In the genomic region with DNA sequence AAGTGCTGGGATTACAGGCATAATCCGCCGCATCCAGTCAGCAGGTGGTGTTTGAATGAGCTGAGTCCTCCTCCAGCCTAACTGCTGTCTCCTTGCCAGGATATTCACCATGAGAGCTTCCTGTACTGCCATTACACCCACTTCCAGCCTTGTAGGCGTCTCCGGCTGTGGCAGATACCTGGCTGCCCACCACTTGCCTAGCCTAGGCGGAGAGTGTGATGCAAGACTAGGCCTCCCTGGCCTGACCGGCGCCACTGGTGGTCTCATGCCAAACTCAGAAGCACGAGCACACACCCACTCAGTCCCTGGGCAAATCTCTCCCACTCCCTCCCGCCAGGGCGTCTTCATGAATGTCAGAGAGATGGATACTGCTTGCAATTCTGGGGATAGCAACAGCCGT, we compare ENCODE assay signal across 24 cellular contexts. TPM values are rescaled to one million over a fixed set of nuclear protein-coding genes. Genes with fewer than 3 reads are reported as not detected.
A peak's percentile ranks its signal among the peaks of the same experiment; 100 is the strongest.
DNase-seq lines count a peak whose midpoint lies in the region; ATAC-seq and TF ChIP-seq lines count a peak whose summit lies in the region.
"Had no signal": no experiment of that assay in that cellular context is flagged by ENCODE, and none has a peak within 500 bp of the region (broad histone marks: within the 10 kb centered on the region; RNA-seq: fewer than 3 reads in every experiment).

No MANE protein-coding gene starts in this region.

- H3T11ph ChIP-seq in H9 (ENCODE audit: low read length): no peak overlapping the region

- H3K9ac ChIP-seq in H9 (ENCODE audit: extremely low read depth, insufficient read length, low read length): no peak overlapping the region
- H3K9ac ChIP-seq: BLaER1 had no signal

- H3K14ac ChIP-seq in H9 (ENCODE audit: insufficient read depth, low read length): peak overlapping the region; percentile 57; the same call in 1 of the 2 replicates

- no peak overlapping the region for H3K23ac ChIP-seq in H9 (ENCODE audit: insufficient read length, low read depth, low read length)

- no peak overlapping the region for H3K4me2 ChIP-seq in H9 (ENCODE audit: insufficient read depth, insufficient read length, low read length)
- H3K4me2 ChIP-seq: BLaER1 had no signal

- H4K8ac ChIP-seq in H9 (replicated peaks; ENCODE audit: insufficient read length, low read depth, low read length): no peak overlapping the region

- no peak overlapping the region for H3K4me3 Mint-ChIP-seq in H9
- H3K4me3 Mint-ChIP-seq: stimulated activated effector memory CD8-positive, alpha-beta T cell treated with anti-CD3 and anti-CD28 coated beads, Interleukin-12 subunit alpha, Interleukin-12 subunit beta, amount 100 ng/mL, for 72 hours; T-helper 17 cell had no signal

- no peak overlapping the region for H2BK120ac ChIP-seq in H9 (ENCODE audit: low read depth, low read length, poor library complexity, severe bottlenecking)

- H3K4ac ChIP-seq in H9 (ENCODE audit: low read depth, low read length): no peak overlapping the region

- no peaks in the 10 kb centered on the region for H3K9me3 ChIP-seq in H9 (ENCODE audit: control insufficient read depth, low read depth, low read length)
- H3K9me3 ChIP-seq: BLaER1, colonic mucosa, transverse colon had no signal

- no peaks in the 10 kb centered on the region for H3K79me1 ChIP-seq in H9 (ENCODE audit: insufficient read depth, low read depth, low read length, poor library complexity, severe bottlenecking)

- no peak overlapping the region for H2BK5ac ChIP-seq in H9 (ENCODE audit: insufficient read length, low read length)

- no CpG with 5 or more reads among the region's 11 CpGs for WGBS in H9 (ENCODE audit: extremely low coverage, insufficient read length, low lambda C conversion rate)

- no peak overlapping the region for H2AFZ ChIP-seq in H9 (ENCODE audit: low read length)

- H4K20me1 ChIP-seq in H9 (ENCODE audit: control insufficient read depth, insufficient read depth, insufficient read length): no peaks in the 10 kb centered on the region
- H4K20me1 ChIP-seq: BLaER1 had no signal

- no peak overlapping the region for H3K27ac ChIP-seq in H9 (ENCODE audit: insufficient read length, low read depth, low read length)
- H3K27ac ChIP-seq: BLaER1, colonic mucosa, transverse colon had no signal

- H3K79me2 ChIP-seq in H9 (ENCODE audit: insufficient read depth, low read length): no peaks in the 10 kb centered on the region

- no peak overlapping the region for H4K91ac ChIP-seq in H9 (ENCODE audit: insufficient read length, low read depth, low read length)

- H2AK5ac ChIP-seq in H9 (ENCODE audit: insufficient read length, low read length): no peak overlapping the region

- H3K27ac Mint-ChIP-seq in H9: peak overlapping the region in 1 of 3 experiments; percentile 58; a peak in 1 of 7 replicates
- H3K27ac Mint-ChIP-seq: naive B cell; stimulated activated effector memory CD8-positive, alpha-beta T cell treated with anti-CD3 and anti-CD28 coated beads, Interleukin-12 subunit alpha, Interleukin-12 subunit beta, amount 100 ng/mL, for 72 hours had no signal

- peaks cover 7% of the 10 kb centered on the region for H3K27me3 Mint-ChIP-seq in H9 (ENCODE audit: low read depth)
- H3K27me3 Mint-ChIP-seq: naive B cell, T-helper 17 cell had no signal

- H3K4me1 ChIP-seq in H9 (ENCODE audit: insufficient read depth, low read length): no peaks in the 10 kb centered on the region
- H3K4me1 ChIP-seq: BLaER1, colonic mucosa, transverse colon had no signal

- no peak for ATAC-seq in GM18519 (IDR thresholded peaks at IDR 0.05; ENCODE audit: low FRiP score, unreplicated experiment)
- ATAC-seq: HCT116; PC-3; stimulated activated effector memory CD8-positive, alpha-beta T cell treated with anti-CD3 and anti-CD28 coated beads, Interleukin-12 subunit alpha, Interleukin-12 subunit beta, amount 100 ng/mL, for 72 hours; T-helper 17 cell had no signal

- H3K36me3 Mint-ChIP-seq in H9 (ENCODE audit: insufficient read depth in 1 of 3, low read depth in 3 of 3): no peaks in the 10 kb centered on the region

- TF ChIP-seq CTCF in H9 (conservative IDR thresholded peaks at IDR 0.05): no peak

- H2BK12ac ChIP-seq in H9 (ENCODE audit: insufficient read length, low read depth, low read length): no peak overlapping the region

- peaks cover 0 to 7% of the 10 kb centered on the region in 2 experiments; a peak in 2 of 4 replicates for H3K4me1 Mint-ChIP-seq in H9

- peak overlapping the region; percentile 58 for H3K18ac ChIP-seq in H9 (ENCODE audit: insufficient read length, low read depth, low read length)

- no peaks in the 10 kb centered on the region for H3K23me2 ChIP-seq in H9 (ENCODE audit: insufficient read length, low read depth, low read length, poor library complexity, severe bottlenecking)

- no peak overlapping the region for H4K5ac ChIP-seq in H9 (ENCODE audit: insufficient read length, low read depth, low read length)

- no peaks in the 10 kb centered on the region; a peak in 1 of 5 replicates for H3K9me3 Mint-ChIP-seq in H9
- H3K9me3 Mint-ChIP-seq: naive B cell; stimulated activated effector memory CD8-positive, alpha-beta T cell treated with anti-CD3 and anti-CD28 coated beads, Interleukin-12 subunit alpha, Interleukin-12 subunit beta, amount 100 ng/mL, for 72 hours had no signal

- H2BK20ac ChIP-seq in H9 (ENCODE audit: low read depth, low read length, poor library complexity, severe bottlenecking): no peak overlapping the region

- H3K56ac ChIP-seq in H9 (ENCODE audit: insufficient read length, low read depth, low read length): peak overlapping the region; percentile 50

- no peaks in the 10 kb centered on the region for H3K27me3 ChIP-seq in H9 (ENCODE audit: insufficient read depth, low read length)
- H3K27me3 ChIP-seq: BLaER1, colonic mucosa, transverse colon had no signal

- DNase-seq in DMS 273 treated with DMSO at 0.1 percent for 48 hours (lab: John Stamatoyannopoulos, UW) (peak; percentile 57), H9 (no peak), anterior cingulate cortex (lab: John Stamatoyannopoulos, UW) (peak in 34 of 58 donors; percentile 5 to 84 (median 47)), occipital lobe (lab: John Stamatoyannopoulos, UW) (peak; percentile 76)
- no peak for DNase-seq in stimulated activated CD4-positive, alpha-beta T cell treated with anti-CD3 and anti-CD28 coated beads, Interleukin-15, amount 100 ng/mL, for 24 hours
- DNase-seq in stimulated activated CD8-positive, alpha-beta memory T cell treated with anti-CD3 and anti-CD28 coated beads, Interleukin-4, amount 100 ng/mL, for 48 hours: no peak
- DNase-seq: activated CD4-positive, alpha-beta T cell treated with anti-CD3 and anti-CD28 coated beads, Interleukin-2, amount 50 U/mL, for 1 hour; activated CD4-positive, CD25-positive, alpha-beta regulatory T cell; activated T-cell treated with anti-CD3 and anti-CD28 coated beads, Interleukin-2, amount 50 U/mL, for 48 hours; colonic mucosa; DMS53; naive B cell; NCI-H1417; NCI-H2107; NCI-H510A treated with DMSO at 0.1 percent for 48 hours; PC-3; stimulated activated CD4-positive, alpha-beta T cell treated with anti-CD3 and anti-CD28 coated beads, Interleukin-4, amount 100 ng/mL, for 4 hours; T-helper 17 cell; transverse colon had no signal

- no peak overlapping the region; the same call in 1 of the 2 replicates for H2BK15ac ChIP-seq in H9 (ENCODE audit: low read depth, low read length)

RNA-seq across cellular contexts. Expression of gene IL12RB1, which starts 16.6 kb away (rescaled TPM):
- total RNA-seq in H9 (2021) (not detected in 2 replicates), occipital lobe (0.47 TPM)
- total RNA-seq: G401, PC-3 had no signal

RNA-seq across cellular contexts. Expression of gene MAST3, which starts 27.4 kb away (rescaled TPM):
- 9.6 and 10.4 TPM in 2 replicates for total RNA-seq in H9 (2021)
- total RNA-seq in occipital lobe: 5.0 TPM

Comparison
In these comparisons a context has a peak if more than half of its experiments do, and no peak if none do; other contexts are left out.
1. DNase-seq: peak in DMS 273 treated with DMSO at 0.1 percent for 48 hours (single experiment), anterior cingulate cortex (34 of 58) and occipital lobe (single experiment); none in H9 (single experiment), stimulated activated CD4-positive, alpha-beta T cell treated with anti-CD3 and anti-CD28 coated beads, Interleukin-15, amount 100 ng/mL, for 24 hours (single experiment) and stimulated activated CD8-positive, alpha-beta memory T cell treated with anti-CD3 and anti-CD28 coated beads, Interleukin-4, amount 100 ng/mL, for 48 hours (single experiment).